Comparison of ENCODE assay signal across 8 cellular contexts in the genomic region with DNA sequence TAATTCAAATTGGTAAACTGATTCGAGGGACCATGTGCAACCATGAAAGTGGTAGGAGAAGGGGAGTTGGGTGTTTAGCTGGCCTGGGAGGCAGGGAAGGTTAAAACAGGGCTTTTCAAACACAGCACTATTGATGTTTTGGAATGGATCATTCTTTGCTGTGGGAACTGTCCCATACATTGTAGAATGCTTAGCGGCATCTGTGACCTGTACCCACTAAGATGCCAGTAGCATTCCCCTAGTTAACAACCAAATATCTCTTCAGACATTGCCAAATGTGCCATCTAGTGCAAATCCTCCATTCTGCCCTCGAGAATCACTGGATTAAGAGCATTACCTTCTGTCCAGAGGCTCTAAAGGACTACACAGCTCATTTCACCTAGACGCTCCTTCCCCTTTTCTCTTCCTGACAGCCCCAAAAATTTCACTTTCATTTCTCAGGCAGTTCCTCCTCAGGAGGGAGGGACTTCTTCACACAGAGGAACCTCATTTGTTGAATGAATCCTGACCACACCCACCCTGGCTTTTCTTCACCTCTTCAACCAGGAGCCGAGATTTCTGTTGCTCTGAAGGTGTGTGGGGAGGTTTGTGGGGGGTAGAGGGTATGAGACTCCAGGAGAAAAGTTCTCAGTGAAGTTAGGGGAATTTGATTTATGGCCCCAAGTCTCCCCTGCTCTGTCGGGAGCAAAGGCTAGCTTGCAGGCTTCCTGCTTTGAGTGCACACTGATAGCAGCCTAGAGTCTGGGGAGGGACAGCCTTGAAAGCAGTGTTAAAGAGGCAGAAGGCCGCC. TPM values are rescaled to one million over a fixed set of nuclear protein-coding genes. Genes with fewer than 3 reads are reported as not detected.
DNase-seq lines count a peak whose midpoint lies in the region; ATAC-seq and TF ChIP-seq lines count a peak whose summit lies in the region.

A gene with protein sequence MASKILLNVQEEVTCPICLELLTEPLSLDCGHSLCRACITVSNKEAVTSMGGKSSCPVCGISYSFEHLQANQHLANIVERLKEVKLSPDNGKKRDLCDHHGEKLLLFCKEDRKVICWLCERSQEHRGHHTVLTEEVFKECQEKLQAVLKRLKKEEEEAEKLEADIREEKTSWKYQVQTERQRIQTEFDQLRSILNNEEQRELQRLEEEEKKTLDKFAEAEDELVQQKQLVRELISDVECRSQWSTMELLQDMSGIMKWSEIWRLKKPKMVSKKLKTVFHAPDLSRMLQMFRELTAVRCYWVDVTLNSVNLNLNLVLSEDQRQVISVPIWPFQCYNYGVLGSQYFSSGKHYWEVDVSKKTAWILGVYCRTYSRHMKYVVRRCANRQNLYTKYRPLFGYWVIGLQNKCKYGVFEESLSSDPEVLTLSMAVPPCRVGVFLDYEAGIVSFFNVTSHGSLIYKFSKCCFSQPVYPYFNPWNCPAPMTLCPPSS (plus strand): TSS at position 513 of the 790 bp plus-strand sequence. CDS start 7,331 bp downstream, outside the sequence.

- no peak within 1 kb of the TSS for H3K9ac ChIP-seq in H9 (ENCODE audit: extremely low read depth, insufficient read length, low read length)

- no peak within 1 kb of the TSS for H3K23ac ChIP-seq in H9 (ENCODE audit: insufficient read length, low read depth, low read length)

- no peak within 1 kb of the TSS for H3K27ac ChIP-seq in H9 (ENCODE audit: insufficient read length, low read depth, low read length)
- peak within 1 kb of the TSS; percentile 70 for H3K27ac ChIP-seq in effector memory CD4-positive, alpha-beta T cell (ENCODE audit: insufficient read depth, low read length, poor library complexity, severe bottlenecking)

- no peak within 1 kb of the TSS for H4K5ac ChIP-seq in H9 (ENCODE audit: insufficient read length, low read depth, low read length)

- peak within 1 kb of the TSS; percentile 76 for H3K4me3 ChIP-seq in effector memory CD4-positive, alpha-beta T cell (ENCODE audit: insufficient read depth, low read depth, low read length, poor library complexity, severe bottlenecking)

- no peaks in the 10 kb centered on the region for H4K20me1 ChIP-seq in H9 (ENCODE audit: control insufficient read depth, insufficient read depth, insufficient read length)

- 0 out of 2 replicates have a peak, but pooled peaks cover 2% of the 10 kb centered on the region for H3K27me3 Mint-ChIP-seq in H9 (ENCODE audit: low read depth)
- no peaks in the 10 kb centered on the region for H3K27me3 Mint-ChIP-seq in memory B cell

- H3K4ac ChIP-seq in H9 (ENCODE audit: low read depth, low read length) = no peak within 1 kb of the TSS

- H3K36me3 Mint-ChIP-seq in H9 (ENCODE audit: insufficient read depth in 1 of 3, low read depth in 3 of 3) = no peaks in the 10 kb centered on the region
- peaks cover 13% of the 10 kb centered on the region for H3K36me3 Mint-ChIP-seq in memory B cell

- peak; percentile 46 for DNase-seq in GM04504 (ENCODE audit: low read depth)
- peak; percentile 67 for DNase-seq in H9
- DNase-seq in LoVo (ENCODE audit: low spot score) = peak; percentile 67
- DNase-seq in activated CD4-positive, alpha-beta T cell treated with anti-CD3 and anti-CD28 coated beads, Interleukin-2, amount 50 U/mL, for 24 hours (ENCODE audit: low read depth in 1 of 2, low spot score in 1 of 2) = peak; percentile 16 to 59
- peak; percentile 35 to 52 (median 50) for DNase-seq in effector memory CD4-positive, alpha-beta T cell
- peak; percentile 45 to 71 for DNase-seq in memory B cell (ENCODE audit: low spot score in 2 of 2)
- DNase-seq in stimulated activated CD8-positive, alpha-beta memory T cell treated with anti-CD3 and anti-CD28 coated beads, Interleukin-2, amount 100 ng/mL, for 1 hour (ENCODE audit: low read depth in 2 of 2) = peak; percentile 20 to 36
- no peak for DNase-seq in NCI-H146 (lab: John Stamatoyannopoulos, UW)

- no peaks in the 10 kb centered on the region; a peak in 1 of 5 replicates for H3K9me3 Mint-ChIP-seq in H9
- H3K9me3 Mint-ChIP-seq in memory B cell = no peaks in the 10 kb centered on the region

- H3K56ac ChIP-seq in H9 (ENCODE audit: insufficient read length, low read depth, low read length) = no peak within 1 kb of the TSS

- H3K23me2 ChIP-seq in H9 (ENCODE audit: insufficient read length, low read depth, low read length, poor library complexity, severe bottlenecking) = no peaks in the 10 kb centered on the region

- no peak within 1 kb of the TSS for H4K8ac ChIP-seq in H9 (replicated peaks; ENCODE audit: insufficient read length, low read depth, low read length)

- H3K27ac Mint-ChIP-seq in H9 (no peak within 1 kb of the TSS; a peak in 1 of 7 replicates), memory B cell (peak within 1 kb of the TSS; percentile 90)

- no peak within 1 kb of the TSS for H2BK12ac ChIP-seq in H9 (ENCODE audit: insufficient read length, low read depth, low read length)

- peak; percentile 97 for ATAC-seq in memory B cell (ENCODE audit: low read depth)

- no peak within 1 kb of the TSS; the same call in 1 of the 2 replicates for H2BK15ac ChIP-seq in H9 (ENCODE audit: low read depth, low read length)

- peaks cover 20% of the 10 kb centered on the region; the same call in 1 of the 2 replicates for H3K4me1 ChIP-seq in H9 (ENCODE audit: insufficient read depth, low read length)
- peaks cover 16% of the 10 kb centered on the region for H3K4me1 ChIP-seq in effector memory CD4-positive, alpha-beta T cell (ENCODE audit: control insufficient read depth, insufficient read depth, low read length, poor library complexity, severe bottlenecking)

- H3K18ac ChIP-seq in H9 (ENCODE audit: insufficient read length, low read depth, low read length) = no peak within 1 kb of the TSS

- no peak within 1 kb of the TSS for H2AK5ac ChIP-seq in H9 (ENCODE audit: insufficient read length, low read length)

- WGBS in H9 (ENCODE audit: extremely low coverage, insufficient read length, low lambda C conversion rate) = no CpG with 5 or more reads among the region's 7 CpGs

- no peaks in the 10 kb centered on the region; the same call in 1 of the 2 replicates for H3K79me2 ChIP-seq in H9 (ENCODE audit: insufficient read depth, low read length)

- H3K4me3 Mint-ChIP-seq in H9 (peak within 1 kb of the TSS; percentile 24 to 47; a peak in 4 of 5 replicates), memory B cell (peak within 1 kb of the TSS; percentile 89)

- H3K9me3 ChIP-seq in H9 (ENCODE audit: control insufficient read depth, low read depth, low read length) = no peaks in the 10 kb centered on the region
- H3K9me3 ChIP-seq in effector memory CD4-positive, alpha-beta T cell (ENCODE audit: control insufficient read depth, low read length) = no peaks in the 10 kb centered on the region

- H2BK20ac ChIP-seq in H9 (ENCODE audit: low read depth, low read length, poor library complexity, severe bottlenecking) = peak within 1 kb of the TSS; percentile 98

- H3T11ph ChIP-seq in H9 (ENCODE audit: low read length) = no peak within 1 kb of the TSS

- peak within 1 kb of the TSS; percentile 96 for H2AFZ ChIP-seq in H9 (ENCODE audit: low read length)

- H3K14ac ChIP-seq in H9 (ENCODE audit: insufficient read depth, low read length) = no peak within 1 kb of the TSS

- H3K27me3 ChIP-seq in H9 (ENCODE audit: insufficient read depth, low read length) = no peaks in the 10 kb centered on the region
- H3K27me3 ChIP-seq in effector memory CD4-positive, alpha-beta T cell (replicated peaks; ENCODE audit: control insufficient read depth, insufficient read depth, low read length, poor library complexity, severe bottlenecking) = no peaks in the 10 kb centered on the region

- no peak for TF ChIP-seq CTCF in H9 (conservative IDR thresholded peaks at IDR 0.05)

- no peak within 1 kb of the TSS for H4K91ac ChIP-seq in H9 (ENCODE audit: insufficient read length, low read depth, low read length)

- no peaks in the 10 kb centered on the region for H3K79me1 ChIP-seq in H9 (ENCODE audit: insufficient read depth, low read depth, low read length, poor library complexity, severe bottlenecking)

- peak within 1 kb of the TSS; percentile 44 for H3K4me2 ChIP-seq in H9 (ENCODE audit: insufficient read depth, insufficient read length, low read length)

- no peak within 1 kb of the TSS for H2BK120ac ChIP-seq in H9 (ENCODE audit: low read depth, low read length, poor library complexity, severe bottlenecking)

- no peak within 1 kb of the TSS for H2BK5ac ChIP-seq in H9 (ENCODE audit: insufficient read length, low read length)

- H3K4me1 Mint-ChIP-seq in H9 (peaks cover 28 to 33% of the 10 kb centered on the region in 2 experiments), memory B cell (peaks cover 26% of the 10 kb centered on the region)

- H3K36me3 ChIP-seq in effector memory CD4-positive, alpha-beta T cell (ENCODE audit: control insufficient read depth, insufficient read depth, low read length) = no peaks in the 10 kb centered on the region

RNA-seq across cellular contexts. Expression of the gene that starts here (rescaled TPM):
- total RNA-seq in H9 (2021) = 0.35 and 0.59 TPM in 2 replicates

Comparison
In these comparisons a context has a peak if more than half of its experiments do, and no peak if none do; other contexts are left out.
1. Peak in DNase-seq and H3K4me2 ChIP-seq in H9; RNA of the gene not detected or under 1 TPM.